ENCODE assay signal across 8 cellular contexts in the genomic region with DNA sequence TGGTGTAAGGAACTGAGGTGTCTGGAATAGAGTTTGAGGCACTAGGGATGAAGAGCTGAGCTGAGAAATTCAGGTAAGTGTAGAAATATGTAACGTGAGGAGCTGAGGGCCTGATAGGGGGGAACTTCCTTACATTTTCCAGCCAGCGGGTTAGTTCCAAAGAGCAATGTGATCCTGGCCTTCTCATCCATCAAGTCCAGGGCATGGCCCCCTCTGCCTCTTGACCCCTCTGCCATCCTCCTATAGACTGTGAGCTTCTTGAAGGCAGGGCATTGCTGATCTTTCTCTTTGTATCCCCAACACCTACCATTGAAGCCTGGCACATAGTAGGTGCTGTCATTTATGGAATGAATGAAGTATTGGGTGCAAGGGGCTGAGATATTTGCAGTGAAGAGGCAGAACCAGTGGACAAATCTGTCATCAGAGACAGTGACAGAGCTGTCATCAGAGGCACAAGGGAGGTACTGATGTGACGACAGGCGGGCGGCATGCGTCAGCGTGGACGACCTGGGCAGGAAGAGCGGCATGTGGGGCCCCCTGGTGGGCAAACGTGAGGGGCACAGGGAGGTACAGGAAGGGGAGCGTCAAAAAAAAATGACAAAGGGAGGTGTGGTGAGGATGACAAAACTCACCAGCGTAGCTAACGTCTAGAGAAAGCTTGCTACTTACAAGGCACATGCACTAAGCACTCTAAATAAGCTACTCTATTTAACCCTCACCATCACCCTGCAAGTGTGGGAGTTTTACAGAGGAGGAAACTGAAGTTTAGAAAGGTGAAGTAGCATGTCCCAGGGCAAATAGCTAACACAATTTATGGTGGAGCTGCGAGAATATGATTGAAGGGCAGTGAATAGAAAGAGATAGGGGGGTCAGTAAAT. TPM values are rescaled to one million over a fixed set of nuclear protein-coding genes. Genes with fewer than 3 reads are reported as not detected.
DNase-seq lines count a peak whose midpoint lies in the region; ATAC-seq and TF ChIP-seq lines count a peak whose summit lies in the region.

No MANE protein-coding gene starts in this region.

- peak; percentile 95 for TF ChIP-seq CTCF in choroid plexus epithelial cell (conservative IDR thresholded peaks at IDR 0.05; ENCODE audit: low read depth, low read length)
- peak in 1 of 3 donors; percentile 67 for TF ChIP-seq CTCF in lower leg skin (IDR thresholded peaks at IDR 0.05)

- no peak overlapping the region for H3K4me3 ChIP-seq in choroid plexus epithelial cell (ENCODE audit: low read depth, low read length)
- H3K4me3 ChIP-seq in lower leg skin (ENCODE audit: low read depth, poor library complexity, severe bottlenecking): no peak overlapping the region

- ATAC-seq in GM18868 (IDR thresholded peaks at IDR 0.05; ENCODE audit: unreplicated experiment) (peak; percentile 85), HG03095 (IDR thresholded peaks at IDR 0.05; ENCODE audit: unreplicated experiment) (peak; percentile 80)

- no peak for TF ChIP-seq POLR2A in lower leg skin (IDR thresholded peaks at IDR 0.05)

- intact Hi-C loops in lower leg skin (cut with DNase I; ENCODE audit: low total_unique reads): no loop called here

- 14% methylated on average over 14 of the region's 14 CpGs for WGBS in lower leg skin, 2 donors

- DNase-seq in AG08396 (ENCODE audit: low spot score) (peak; percentile 82), NCI-H460 (ENCODE audit: extremely low read depth, low read depth) (peak; percentile 85), choroid plexus epithelial cell (ENCODE audit: low read depth) (peak; percentile 79), lower leg skin (ENCODE audit: low spot score in 2 of 2) (peak; percentile 81 to 97)
- peak; percentile 96 for DNase-seq in activated CD4-positive, alpha-beta T cell treated with anti-CD3 and anti-CD28 coated beads for 48 hours
- peak; percentile 80 to 91 (median 88) for DNase-seq in stimulated activated CD4-positive, alpha-beta T cell treated with anti-CD3 and anti-CD28 coated beads, TNF-alpha, amount 100 ng/mL, for 4 hours (ENCODE audit: low read depth in 3 of 3)

RNA-seq across cellular contexts. Expression of a gene that starts 5.2 kb away (rescaled TPM):
- total RNA-seq in NCI-H460 (2014; rRNA removed; shearing (Covaris generic)): 12.7 and 16.7 TPM in 2 replicates
- 33.7 and 49.1 TPM in 2 replicates for polyA plus RNA-seq in NCI-H460 (2014; cell fraction: nucleus; rRNA removed)
- 10 to 100 TPM; 20.0 to 27.9 (median 24.2) TPM for total RNA-seq in lower leg skin

RNA-seq across cellular contexts. Expression of a gene that starts 31.4 kb away (rescaled TPM):
- 9.5 and 10.3 TPM in 2 replicates for total RNA-seq in NCI-H460 (2014; rRNA removed; shearing (Covaris generic))
- 27.0 and 39.9 TPM in 2 replicates for polyA plus RNA-seq in NCI-H460 (2014; cell fraction: nucleus; rRNA removed)
- total RNA-seq in lower leg skin: 10 to 100 TPM; 12.7 to 28.5 (median 14.7) TPM
